ENCODE assay signal across 15 cellular contexts in genomic region chr5:179289756-179290385, GRCh38. TPM values are rescaled to one million over a fixed set of nuclear protein-coding genes. Genes with fewer than 3 reads are reported as not detected.
"Had no signal": no experiment of that assay in that cellular context is flagged by ENCODE, and none has a peak within 500 bp of the region (broad histone marks: within the 10 kb centered on the region; RNA-seq: fewer than 3 reads in every experiment).

No MANE protein-coding gene starts in this region.

- H3K27me3 ChIP-seq: foreskin keratinocyte had no signal

- H3K36me3 Mint-ChIP-seq: activated naive CD8-positive, alpha-beta T cell; brain; immature natural killer cell had no signal

- H3K4me1 ChIP-seq: foreskin keratinocyte, lower lobe of right lung had no signal

- H3K27ac ChIP-seq: foreskin keratinocyte, lower lobe of right lung, WERI-Rb-1 had no signal

- H3K27me3 Mint-ChIP-seq: activated naive CD8-positive, alpha-beta T cell had no signal

- H3K9me3 Mint-ChIP-seq: dendritic cell treated with granulocyte-macrophage colony-stimulating factor and Interleukin-4, amounts not matched to agents 40 ng/mL and 50 ng/mL, for 4 days; immature natural killer cell; T-helper 1 cell treated with Interleukin-12 subunit alpha and Interleukin-12 subunit beta and Interleukin-4 antibody, amounts not matched to agents 30 μg/mL and 1 μg/mL, for 36 hours had no signal

- H3K36me3 ChIP-seq: lower lobe of right lung, WERI-Rb-1 had no signal

- H3K4me3 Mint-ChIP-seq: activated naive CD8-positive, alpha-beta T cell; brain; dendritic cell treated with granulocyte-macrophage colony-stimulating factor and Interleukin-4, amounts not matched to agents 40 ng/mL and 50 ng/mL, for 4 days; immature natural killer cell; T-helper 1 cell treated with Interleukin-12 subunit alpha and Interleukin-12 subunit beta and Interleukin-4 antibody, amounts not matched to agents 30 μg/mL and 1 μg/mL, for 36 hours had no signal

- H3K9me3 ChIP-seq: lower lobe of right lung had no signal

- H3K27ac Mint-ChIP-seq: activated naive CD8-positive, alpha-beta T cell; dendritic cell treated with granulocyte-macrophage colony-stimulating factor and Interleukin-4, amounts not matched to agents 40 ng/mL and 50 ng/mL, for 4 days; immature natural killer cell; T-helper 1 cell treated with Interleukin-12 subunit alpha and Interleukin-12 subunit beta and Interleukin-4 antibody, amounts not matched to agents 30 μg/mL and 1 μg/mL, for 36 hours had no signal

- ATAC-seq: foreskin keratinocyte; lower lobe of right lung; stimulated activated naive CD8-positive, alpha-beta T cell treated with anti-CD3 and anti-CD28 coated beads, Interleukin-15, Interleukin-2, amounts not matched to agents 100 U/mL and 50 U/mL, for 24 hours had no signal

- H3K4me3 ChIP-seq: lower lobe of right lung had no signal

- H3K4me1 Mint-ChIP-seq: immature natural killer cell had no signal

- DNase-seq: activated CD4-positive, alpha-beta T cell treated with anti-CD3 and anti-CD28 coated beads, Interleukin-2, amount 50 U/mL, for 48 hours; amniotic stem cell; effector memory CD4-positive, alpha-beta T cell; foreskin keratinocyte; head of caudate nucleus; immature natural killer cell; lower lobe of right lung; midbrain; small intestine; stimulated activated naive CD8-positive, alpha-beta T cell treated with anti-CD3 and anti-CD28 coated beads, Interleukin-15, Interleukin-2, amounts not matched to agents 100 U/mL and 50 U/mL, for 24 hours; WERI-Rb-1 had no signal

RNA-seq across cellular contexts. Expression of gene ADAMTS2, which starts 55.4 kb away (rescaled TPM):
- total RNA-seq: foreskin keratinocyte had no signal
